Comparison of ENCODE assay signal across 20 cellular contexts in the genomic region with DNA sequence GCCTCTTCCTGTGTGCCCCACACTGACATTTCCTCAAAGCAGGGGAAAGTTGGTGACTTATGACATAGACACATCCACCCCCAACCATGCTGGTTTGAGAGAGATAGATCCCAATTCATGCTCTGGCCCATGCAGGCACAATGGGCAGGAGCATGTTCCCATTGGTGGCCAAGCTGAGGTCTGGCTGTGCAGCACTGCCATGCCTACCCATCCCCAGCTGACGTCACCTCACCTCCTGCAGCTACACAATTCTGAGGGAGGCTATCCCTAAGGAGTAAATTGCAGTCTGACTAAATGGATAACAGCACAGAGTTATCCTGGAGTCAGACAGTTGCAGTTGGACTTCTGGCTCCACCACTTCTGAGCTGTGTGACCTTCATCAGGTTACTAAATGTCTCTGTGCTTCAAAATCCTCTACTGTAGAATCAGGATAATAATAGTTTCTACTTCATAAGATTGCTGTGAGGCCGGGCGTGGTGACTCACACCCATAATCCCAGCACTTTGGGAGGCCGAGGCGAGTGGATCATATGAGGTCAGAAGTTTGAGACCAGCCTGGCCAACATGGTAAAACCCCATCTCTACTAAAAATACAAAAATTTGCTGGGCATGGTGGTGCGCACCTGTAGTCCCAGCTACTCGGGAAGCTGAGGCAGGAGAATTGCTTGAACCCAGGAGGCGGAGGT.
"Had no signal": no experiment of that assay in that cellular context is flagged by ENCODE, and none has a peak within 500 bp of the region (broad histone marks: within the 10 kb centered on the region; RNA-seq: fewer than 3 reads in every experiment).

No MANE protein-coding gene starts in this region.

- H3K36me3 ChIP-seq: ascending aorta, Peyer's patch had no signal

- FAIRE-seq: bronchial epithelial cell had no signal

- H3K27ac ChIP-seq: body of pancreas, KMS-11, Peyer's patch had no signal

- H3K9me3 ChIP-seq: ascending aorta, body of pancreas, Peyer's patch had no signal

- DNase-seq: activated CD4-positive, alpha-beta T cell treated with anti-CD3 and anti-CD28 coated beads for 48 hours; activated CD4-positive, alpha-beta T cell treated with anti-CD3 and anti-CD28 coated beads, Interleukin-2, amount 50 U/mL, for 4 hours; activated CD8-positive, alpha-beta T cell treated with anti-CD3 and anti-CD28 coated beads, Interleukin-2, amount 10 ng/mL, durations not matched to agents 7 days and 5 days; activated naive CD4-positive, alpha-beta T cell treated with Interleukin-2 at 50 U/mL for 16 hours; activated naive CD8-positive, alpha-beta T cell treated with anti-CD3 and anti-CD28 coated beads, Interleukin-2, amount 50 U/mL, for 24 hours; activated T-cell treated with anti-CD3 and anti-CD28 coated beads, Interleukin-2, amount 50 U/mL, for 72 hours; amniotic stem cell; body of pancreas; NCI-H1105 treated with DMSO at 0.1 percent for 48 hours; NCI-H1436 treated with DMSO at 0.1 percent for 48 hours; NCI-H187; NCI-H2081; NCI-H510A treated with DMSO at 0.1 percent for 48 hours; Peyer's patch; SHP77 treated with DMSO at 0.1 percent for 48 hours had no signal

- H3K4me3 ChIP-seq: body of pancreas, Peyer's patch had no signal

- ATAC-seq: activated CD4-positive, CD25-positive, alpha-beta regulatory T cell treated with anti-CD3 and anti-CD28 coated beads, Interleukin-2, amount 50 U/mL, for 24 hours; activated CD8-positive, alpha-beta T cell treated with anti-CD3 and anti-CD28 coated beads, Interleukin-2, amount 10 ng/mL, durations not matched to agents 7 days and 5 days; activated naive CD4-positive, alpha-beta T cell treated with anti-CD3 and anti-CD28 coated beads, Interleukin-2, amount 50 U/mL, for 72 hours; activated naive CD8-positive, alpha-beta T cell treated with anti-CD3 and anti-CD28 coated beads, Interleukin-2, amount 50 U/mL, for 24 hours; activated T-cell treated with anti-CD3 and anti-CD28 coated beads, Interleukin-2, amount 50 U/mL, for 72 hours; body of pancreas had no signal

- H3K9ac ChIP-seq: KMS-11 had no signal

- H3K27me3 ChIP-seq: ascending aorta, body of pancreas, Peyer's patch had no signal

- H3K4me1 ChIP-seq: body of pancreas, Peyer's patch had no signal

- H3K4me2 ChIP-seq: KMS-11 had no signal
